In genomic region chr9:134036130-134036529, GRCh38 we compare ENCODE assay signal across 25 cellular contexts.
"Had no signal": no experiment of that assay in that cellular context is flagged by ENCODE, and none has a peak within 500 bp of the region (broad histone marks: within the 10 kb centered on the region; RNA-seq: fewer than 3 reads in every experiment).

No MANE protein-coding gene starts in this region.

- ATAC-seq: foreskin keratinocyte; left colon; left ventricle myocardium superior; naive thymus-derived CD4-positive, alpha-beta T cell; right cardiac atrium; stimulated activated memory B cell treated with anti-CD40 and anti-IgM and Interleukin-4, amounts not matched to agents 10 μg/mL and 1 μg/mL and 100 μg/mL, for 72 hours had no signal

- H3K9me3 ChIP-seq: neutrophil, ovary, upper lobe of left lung had no signal

- H3K27ac Mint-ChIP-seq: endodermal cell; naive thymus-derived CD4-positive, alpha-beta T cell; nephron progenitor cell; stimulated activated memory B cell treated with anti-CD40 and anti-IgM and Interleukin-4, amounts not matched to agents 10 μg/mL and 1 μg/mL and 100 μg/mL, for 72 hours; stimulated activated naive CD8-positive, alpha-beta T cell treated with anti-CD3 and anti-CD28 coated beads, Interleukin-15, Interleukin-2, amounts not matched to agents 100 ng/mL and 50 ng/mL, for 24 hours had no signal

- H3K9me3 Mint-ChIP-seq: endodermal cell; stimulated activated naive CD8-positive, alpha-beta T cell treated with anti-CD3 and anti-CD28 coated beads, Interleukin-15, Interleukin-2, amounts not matched to agents 100 ng/mL and 50 ng/mL, for 24 hours had no signal

- H3K4me1 ChIP-seq: foreskin keratinocyte, tibial artery, vagina had no signal

- H3K4me1 Mint-ChIP-seq: endodermal cell; stimulated activated memory B cell treated with anti-CD40 and anti-IgM and Interleukin-4, amounts not matched to agents 10 μg/mL and 1 μg/mL and 100 μg/mL, for 72 hours had no signal

- DNase-seq: effector CD4-positive, alpha-beta T cell; endodermal cell; erythroblast; foreskin keratinocyte; kidney; left colon; mesendoderm; naive thymus-derived CD4-positive, alpha-beta T cell; nephron progenitor cell; stimulated activated CD4-positive, alpha-beta T cell treated with anti-CD3 and anti-CD28 coated beads, Interleukin-15, amount 100 ng/mL, for 24 hours; stimulated activated CD4-positive, alpha-beta T cell treated with anti-CD3 and anti-CD28 coated beads, Interleukin-1b, Interleukin-23, amount 100 ng/mL, for 48 hours; stimulated activated CD4-positive, alpha-beta T cell treated with anti-CD3 and anti-CD28 coated beads, Interleukin-4, amount 100 ng/mL, for 24 hours had no signal

- H3K27me3 Mint-ChIP-seq: naive thymus-derived CD4-positive, alpha-beta T cell; stimulated activated memory B cell treated with anti-CD40 and anti-IgM and Interleukin-4, amounts not matched to agents 10 μg/mL and 1 μg/mL and 100 μg/mL, for 72 hours; stimulated activated naive CD8-positive, alpha-beta T cell treated with anti-CD3 and anti-CD28 coated beads, Interleukin-15, Interleukin-2, amounts not matched to agents 100 ng/mL and 50 ng/mL, for 24 hours had no signal

- H3K27ac ChIP-seq: coronary artery, foreskin keratinocyte, hepatocyte, neutrophil, ovary, spleen, tibial artery, upper lobe of left lung, vagina had no signal

- H3K4me3 Mint-ChIP-seq: endodermal cell; naive thymus-derived CD4-positive, alpha-beta T cell; nephron progenitor cell; stimulated activated memory B cell treated with anti-CD40 and anti-IgM and Interleukin-4, amounts not matched to agents 10 μg/mL and 1 μg/mL and 100 μg/mL, for 72 hours; stimulated activated naive CD8-positive, alpha-beta T cell treated with anti-CD3 and anti-CD28 coated beads, Interleukin-15, Interleukin-2, amounts not matched to agents 100 ng/mL and 50 ng/mL, for 24 hours had no signal

- H3K27me3 ChIP-seq: foreskin keratinocyte, hepatocyte, neutrophil, ovary, spleen, tibial artery, upper lobe of left lung, vagina had no signal

- H3K36me3 ChIP-seq: ovary had no signal

- H2AFZ ChIP-seq: hepatocyte had no signal

- H3K4me2 ChIP-seq: hepatocyte had no signal

- H3K4me3 ChIP-seq: coronary artery, hepatocyte, lung, ovary, spleen, tibial artery, upper lobe of left lung, vagina had no signal
